In the genomic region with DNA sequence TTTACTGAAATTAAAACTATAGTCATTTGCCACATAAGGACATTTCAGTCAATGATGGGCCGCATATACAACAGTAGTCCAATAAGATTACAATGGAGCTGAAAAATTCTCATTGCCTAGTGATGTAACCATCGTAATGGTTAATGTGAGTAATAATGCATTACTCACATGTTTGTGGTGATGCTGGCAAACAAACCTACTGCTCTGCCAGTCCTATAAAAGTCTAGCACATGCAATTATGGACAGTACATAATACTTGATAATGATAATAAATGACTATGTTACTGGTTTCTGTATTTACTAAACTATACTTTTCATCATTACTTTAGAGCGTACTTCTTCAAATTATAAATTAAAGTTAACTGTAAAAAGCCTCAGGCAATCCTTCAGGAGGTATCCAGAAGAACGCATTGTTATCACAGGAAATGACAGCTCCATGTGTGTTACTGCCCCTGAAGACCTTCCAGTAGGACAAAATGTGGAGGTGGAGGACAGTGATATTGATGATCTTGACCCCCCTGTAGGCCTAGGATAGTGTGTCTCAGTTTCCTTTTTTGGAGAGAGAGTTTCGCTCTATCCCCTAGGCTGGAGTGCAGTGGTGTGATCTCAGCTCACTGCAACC, we compare ENCODE assay signal across 15 cellular contexts.
DNase-seq lines count a peak whose midpoint lies in the region; ATAC-seq and TF ChIP-seq lines count a peak whose summit lies in the region.
"Had no signal": no experiment of that assay in that cellular context is flagged by ENCODE, and none has a peak within 500 bp of the region (broad histone marks: within the 10 kb centered on the region; RNA-seq: fewer than 3 reads in every experiment).

No MANE protein-coding gene starts in this region.

- H3K4me1 ChIP-seq in ACC112 (ENCODE audit: control insufficient read depth, insufficient read depth, low read length, unreplicated experiment), result peaks cover 6% of the 10 kb centered on the region
- H3K4me1 ChIP-seq: gastroesophageal sphincter, left ventricle myocardium inferior had no signal

- H3K27me3 Mint-ChIP-seq in HFFc6 (ENCODE audit: insufficient read depth) (no peaks in the 10 kb centered on the region; the same call in 1 of the 2 replicates), immature natural killer cell (ENCODE audit: low read depth in 3 of 3) (no peaks in the 10 kb centered on the region)
- H3K27me3 Mint-ChIP-seq: B cell had no signal

- H3K9me3 Mint-ChIP-seq in HFFc6 (no peaks in the 10 kb centered on the region), immature natural killer cell (no peaks in the 10 kb centered on the region)

- H3K79me2 ChIP-seq in ACC112 (ENCODE audit: control insufficient read depth, insufficient read depth, low read length, unreplicated experiment), result no peaks in the 10 kb centered on the region

- H3K27ac Mint-ChIP-seq in HFFc6 (peak overlapping the region; percentile 70), immature natural killer cell (no peak overlapping the region)
- H3K27ac Mint-ChIP-seq: B cell had no signal

- H2AFZ ChIP-seq in ACC112 (ENCODE audit: low read length, unreplicated experiment), result no peak overlapping the region

- H3K36me3 Mint-ChIP-seq in HFFc6 (ENCODE audit: low read depth), result no peaks in the 10 kb centered on the region
- H3K36me3 Mint-ChIP-seq in immature natural killer cell, result peaks cover 16 to 25% (median 17%) of the 10 kb centered on the region in 3 donors

- peak overlapping the region; percentile 27 for H3K27ac ChIP-seq in ACC112 (ENCODE audit: low read depth, low read length)
- peak overlapping the region; percentile 33 for H3K27ac ChIP-seq in VCaP
- H3K27ac ChIP-seq: gastroesophageal sphincter, HL-60, left ventricle myocardium inferior had no signal

- H3K4me3 ChIP-seq in ACC112 (ENCODE audit: low read depth, low read length) (no peak overlapping the region), fibroblast of villous mesenchyme (ENCODE audit: low read depth, low read length) (no peak overlapping the region)
- H3K4me3 ChIP-seq: gastroesophageal sphincter, left ventricle myocardium inferior had no signal

- H3K4me1 Mint-ChIP-seq in HFFc6 (ENCODE audit: low read depth), result peaks cover 18% of the 10 kb centered on the region
- no peaks in the 10 kb centered on the region for H3K4me1 Mint-ChIP-seq in immature natural killer cell
- H3K4me1 Mint-ChIP-seq: B cell had no signal

- no peaks in the 10 kb centered on the region for H3K27me3 ChIP-seq in ACC112 (ENCODE audit: insufficient read depth, low read length)
- H3K27me3 ChIP-seq: gastroesophageal sphincter had no signal

- TF ChIP-seq CTCF in HFFc6 (IDR thresholded peaks at IDR 0.05) (no peak), VCaP (conservative IDR thresholded peaks at IDR 0.05) (no peak), fibroblast of villous mesenchyme (IDR thresholded peaks at IDR 0.05; ENCODE audit: insufficient read depth, low read depth, low read length) (no peak)

- peak; percentile 90 for DNase-seq in HFFc6
- peak; percentile 73 for DNase-seq in fibroblast of villous mesenchyme (ENCODE audit: low read depth)
- DNase-seq in SKM-1 (lab: John Stamatoyannopoulos, UW; ENCODE audit: unreplicated experiment), result no peak
- no peak for DNase-seq in immature natural killer cell
- DNase-seq in Kasumi-1 (lab: John Stamatoyannopoulos, UW), result no peak
- DNase-seq: activated effector memory CD4-positive, alpha-beta T cell treated with anti-CD3 and anti-CD28 coated beads, Interleukin-2, amount 50 U/mL, for 16 hours; left ventricle myocardium inferior; NCI-H1105 treated with DMSO at 0.1 percent for 48 hours; NCI-H748 treated with DMSO at 0.1 percent for 48 hours had no signal

- no peak for ATAC-seq in HG03039 (IDR thresholded peaks at IDR 0.05; ENCODE audit: unreplicated experiment)
- ATAC-seq: gastroesophageal sphincter had no signal

- no peaks in the 10 kb centered on the region for H3K36me3 ChIP-seq in ACC112 (ENCODE audit: insufficient read depth, low read length)

- H3K4me3 Mint-ChIP-seq in HFFc6 (no peak overlapping the region), immature natural killer cell (no peak overlapping the region)
- H3K4me3 Mint-ChIP-seq: B cell had no signal

Comparison
In these comparisons a context has a peak if more than half of its experiments do, and no peak if none do; other contexts are left out.
1. DNase-seq: peak in HFFc6 (single experiment) and fibroblast of villous mesenchyme (single experiment); none in SKM-1 (single experiment), immature natural killer cell (0 of 3) and Kasumi-1 (0 of 2).